ENCODE assay signal across 1 cellular context in the genomic region with DNA sequence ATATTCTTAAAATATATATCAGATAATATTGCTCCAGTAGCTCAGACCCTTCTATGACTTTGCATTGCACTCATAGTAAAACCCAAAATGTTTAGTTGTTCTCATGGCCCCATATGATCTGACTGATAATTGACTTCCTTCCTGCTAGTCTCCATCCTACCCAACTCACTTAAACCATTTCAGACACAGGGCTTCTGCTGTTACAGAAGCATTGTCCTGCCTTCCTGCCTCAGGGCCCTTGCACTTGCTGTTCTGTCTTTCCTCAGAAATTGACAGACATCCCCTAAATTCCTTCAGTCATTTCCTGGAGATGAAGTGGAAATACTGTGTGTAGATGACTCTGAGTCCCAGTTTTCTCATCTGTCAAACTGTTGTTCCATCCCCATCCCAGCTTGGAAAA.
TF ChIP-seq lines count a peak whose summit lies in the region.

No MANE protein-coding gene starts in this region.

TF ChIP-seq in K562, 482 proteins besides CTCF, POLR2A, EP300 and RAD21:
- TF ChIP-seq KDM1A (IDR thresholded peaks at IDR 0.05) (peak in 1 of 2 experiments; percentile 29; a peak in 1 of 4 replicates), ZNF830 (CRISPR knock-in tag; IDR thresholded peaks at IDR 0.05) (no peak), BCOR (IDR thresholded peaks at IDR 0.05) (peak; percentile 66; the same call in 1 of the 2 replicates), RBM25 (IDR thresholded peaks at IDR 0.05; ENCODE audit: low read depth, low read length, severe bottlenecking) (peak; percentile 67)
